13 cellular contexts compared by ENCODE assay signal in genomic region chr11:110453684-110454354, GRCh38. TPM values are rescaled to one million over a fixed set of nuclear protein-coding genes. Genes with fewer than 3 reads are reported as not detected.
DNase-seq lines count a peak whose midpoint lies in the region; ATAC-seq and TF ChIP-seq lines count a peak whose summit lies in the region.
"Had no signal": no experiment of that assay in that cellular context is flagged by ENCODE, and none has a peak within 500 bp of the region (broad histone marks: within the 10 kb centered on the region; RNA-seq: fewer than 3 reads in every experiment).

No MANE protein-coding gene starts in this region.

- H3K9ac ChIP-seq in IMR-90 (ENCODE audit: low read depth, low read length): no peak overlapping the region

- peak overlapping the region; percentile 26 for H2BK5ac ChIP-seq in IMR-90 (ENCODE audit: low read depth, low read length, poor library complexity, severe bottlenecking)

- no peaks in the 10 kb centered on the region for H3K4me1 ChIP-seq in IMR-90 (ENCODE audit: control insufficient read depth, insufficient read depth, low read length)
- H3K4me1 ChIP-seq: SJSA1 had no signal

- intact Hi-C loops in IMR-90 (cut with micrococcal nuclease): no loop called here
- intact Hi-C loops in CD4-positive, alpha-beta T cell (cut with DNase I, micrococcal nuclease): no loop called here
- intact Hi-C loops in Right ventricle myocardium inferior (cut with DNase I): no loop called here

- no peaks in the 10 kb centered on the region for H3K9me3 ChIP-seq in IMR-90 (ENCODE audit: control insufficient read depth, insufficient read depth, low read length)
- H3K9me3 ChIP-seq in CD4-positive, alpha-beta T cell (ENCODE audit: control insufficient read depth, low read length): no peaks in the 10 kb centered on the region
- H3K9me3 ChIP-seq: esophagus squamous epithelium, SJSA1 had no signal

- dilution Hi-C loops in IMR-90 (cut with HindIII; ENCODE audit: low sequenced_read_pairs, unreplicated experiment): no loop called here

- peaks cover 10% of the 10 kb centered on the region; the same call in 1 of the 2 replicates for H3K9me1 ChIP-seq in IMR-90 (ENCODE audit: insufficient read depth, low read length)

- H2AK9ac ChIP-seq in IMR-90 (replicated peaks; ENCODE audit: low read depth, low read length, poor library complexity): no peak overlapping the region

- peak; percentile 19 for DNase-seq in GM13977 (ENCODE audit: low spot score)
- DNase-seq in IMR-90: no peak
- no peak for DNase-seq in CD4-positive, alpha-beta T cell
- DNase-seq in Right ventricle myocardium inferior (ENCODE audit: missing footprints): no peak
- DNase-seq in RWPE1 (ENCODE audit: low spot score): no peak
- no peak for DNase-seq in activated CD4-positive, alpha-beta T cell treated with anti-CD3 and anti-CD28 coated beads for 1 hour
- DNase-seq: esophagus squamous epithelium had no signal

- no peak overlapping the region for H3K4me3 Mint-ChIP-seq in CD4-positive, alpha-beta T cell

- H2BK120ac ChIP-seq in IMR-90 (ENCODE audit: low read depth, low read length): no peak overlapping the region

- H4K20me1 ChIP-seq in IMR-90 (ENCODE audit: insufficient read depth, low read length): no peaks in the 10 kb centered on the region

- CTCF ChIA-PET in IMR-90 (lab: Yijun Ruan, JAX) (no interaction called here), RWPE1 (lab: Yijun Ruan, JAX) (interaction anchor here (0.6 kb wide), 1 partner anchor 1205 kb away, joined by 3 read pairs; no protein-coding TSS in a partner anchor)
- CTCF ChIA-PET in CD4-positive, alpha-beta T cell (lab: Charles Lee): interaction anchor here (1.0 kb wide), 1 partner anchor 238 kb away, joined by 3 read pairs; no protein-coding TSS in a partner anchor

- peaks cover 9 to 19% of the 10 kb centered on the region in 2 experiments; a peak in 3 of 4 replicates for H3K79me1 ChIP-seq in IMR-90 (ENCODE audit: low read depth in 1 of 2, low read length in 2 of 2)

- no peak overlapping the region for H2BK20ac ChIP-seq in IMR-90 (ENCODE audit: low read depth, low read length)

- H3K27me3 Mint-ChIP-seq in CD4-positive, alpha-beta T cell: no peaks in the 10 kb centered on the region
- H3K27me3 Mint-ChIP-seq: IgD-negative memory B cell had no signal

- H3K4ac ChIP-seq in IMR-90 (ENCODE audit: low read depth, low read length): no peak overlapping the region

- peaks cover 49% of the 10 kb centered on the region for H3K4me1 Mint-ChIP-seq in CD4-positive, alpha-beta T cell (ENCODE audit: low read depth)

- H4K91ac ChIP-seq in IMR-90 (ENCODE audit: insufficient read depth, low read depth, low read length): no peak overlapping the region

- peaks cover 54% of the 10 kb centered on the region for H3K36me3 Mint-ChIP-seq in CD4-positive, alpha-beta T cell (ENCODE audit: low read depth)

- no peak overlapping the region for H3K27ac Mint-ChIP-seq in CD4-positive, alpha-beta T cell

- POLR2A ChIA-PET in IMR-90 (lab: Charles Lee; ENCODE audit: unreplicated experiment) (no interaction called here), RWPE1 (lab: Yijun Ruan, JAX; ENCODE audit: low non-redundant PET) (no interaction called here)
- POLR2A ChIA-PET in CD4-positive, alpha-beta T cell (lab: Charles Lee): no interaction called here

- no peak overlapping the region for H3K4me2 ChIP-seq in IMR-90 (ENCODE audit: low read depth, low read length)

- ATAC-seq in GM19372 (IDR thresholded peaks at IDR 0.05; ENCODE audit: low read depth, unreplicated experiment) (peak; percentile 78), HG02870 (IDR thresholded peaks at IDR 0.05; ENCODE audit: unreplicated experiment) (peak; percentile 90), IMR-90 (ENCODE audit: low read depth) (peak; percentile 49; the same call in 1 of the 2 replicates), Right ventricle myocardium inferior (no peak)
- ATAC-seq in CD4-positive, alpha-beta T cell (ENCODE audit: poor library complexity): no peak
- ATAC-seq: left lobe of liver had no signal

- H2BK15ac ChIP-seq in IMR-90 (ENCODE audit: low read depth, low read length): no peak overlapping the region

- no CpG with 5 or more reads among the region's 5 CpGs for WGBS in IMR-90 (ENCODE audit: extremely low coverage in 2 of 2, insufficient read length in 1 of 2), 2 experiments

- no peak overlapping the region for H3K4me3 ChIP-seq in IMR-90 (ENCODE audit: insufficient read depth, low read depth, low read length)
- H3K4me3 ChIP-seq: esophagus squamous epithelium, SJSA1 had no signal

- H2AK5ac ChIP-seq in IMR-90 (ENCODE audit: low read depth, low read length): no peak overlapping the region

- H3K27me3 ChIP-seq in IMR-90 (ENCODE audit: control insufficient read depth, insufficient read depth, low read length): no peaks in the 10 kb centered on the region
- no peaks in the 10 kb centered on the region for H3K27me3 ChIP-seq in CD4-positive, alpha-beta T cell (ENCODE audit: control insufficient read depth, insufficient read depth, low read length)
- H3K27me3 ChIP-seq: esophagus squamous epithelium, SJSA1 had no signal

- H3K36me3 ChIP-seq in IMR-90 (ENCODE audit: control insufficient read depth, insufficient read depth, low read length): peaks cover 1% of the 10 kb centered on the region; the same call in 1 of the 2 replicates
- H3K36me3 ChIP-seq: SJSA1 had no signal

- in situ Hi-C loops in GM13977 (cut with MboI; ENCODE audit: low pct_unique_long_range_greater_than_20kb, low sequenced_read_pairs, unreplicated experiment) (loop anchor here (25.0 kb wide), 1 partner anchor 783 kb away; the partner anchor contains the start of gene POU2AF2), IMR-90 (cut with MboI; ENCODE audit: low sequenced_read_pairs) (loop anchor here (25.0 kb wide), 2 partner anchors 258 to 983 kb away; partner anchors contain the start of gene ARHGAP20)

- no peak for TF ChIP-seq CTCF in GM13977 (IDR thresholded peaks at IDR 0.05; ENCODE audit: extremely low read depth, insufficient read depth, missing control alignments)
- no peak for TF ChIP-seq CTCF in IMR-90 (conservative IDR thresholded peaks at IDR 0.05; ENCODE audit: low read depth, low read length)
- no peak for TF ChIP-seq CTCF in CD4-positive, alpha-beta T cell (IDR thresholded peaks at IDR 0.05)
- no peak for TF ChIP-seq CTCF in RWPE1 (conservative IDR thresholded peaks at IDR 0.05; ENCODE audit: low read depth)

- H3K23ac ChIP-seq in IMR-90 (ENCODE audit: low read depth, low read length): no peak overlapping the region

- H4K5ac ChIP-seq in IMR-90 (ENCODE audit: low read depth, low read length): no peak overlapping the region

- H3K14ac ChIP-seq in IMR-90 (replicated peaks; ENCODE audit: low read depth, low read length): no peak overlapping the region

- TF ChIP-seq RAD21 in IMR-90 (IDR thresholded peaks at IDR 0.05; ENCODE audit: low read length): no peak

- BruUV-seq in IMR-90 (replicated peaks; lab: Mats Ljungman, UMichigan): no TSS peak

- H3K27ac ChIP-seq in IMR-90 (ENCODE audit: insufficient read depth, low read length) (no peak overlapping the region), RWPE1 (no peak overlapping the region)
- H3K27ac ChIP-seq in CD4-positive, alpha-beta T cell (ENCODE audit: low read depth, low read length): no peak overlapping the region
- H3K27ac ChIP-seq: C4-2B, esophagus squamous epithelium, SJSA1 had no signal

- peak overlapping the region; percentile 44; the same call in 1 of the 2 replicates for H3K18ac ChIP-seq in IMR-90 (ENCODE audit: low read depth, low read length)

- no peak overlapping the region for H2AFZ ChIP-seq in IMR-90 (replicated peaks; ENCODE audit: low read length, poor library complexity)

- H4K8ac ChIP-seq in IMR-90 (ENCODE audit: low read depth in 2 of 2, low read length in 2 of 2): no peak overlapping the region

- H3K56ac ChIP-seq in IMR-90 (ENCODE audit: extremely low read depth, insufficient read depth, low read length): no peak overlapping the region

- H3K9me3 Mint-ChIP-seq in CD4-positive, alpha-beta T cell: no peaks in the 10 kb centered on the region
- H3K9me3 Mint-ChIP-seq: IgD-negative memory B cell had no signal

- TF ChIP-seq POLR2A in IMR-90 (IDR thresholded peaks at IDR 0.05; ENCODE audit: low read depth, low read length): no peak

TF ChIP-seq in IMR-90, 13 proteins besides CTCF, POLR2A, EP300 and RAD21 (continues in another document):
- TF ChIP-seq MAZ (IDR thresholded peaks at IDR 0.05; ENCODE audit: borderline replicate concordance, low read depth, low read length) (no peak), CEBPB (IDR thresholded peaks at IDR 0.05; ENCODE audit: low read depth, low read length) (no peak), NFE2L2 (IDR thresholded peaks at IDR 0.05; ENCODE audit: low read depth, low read length) (no peak), RFX5 (IDR thresholded peaks at IDR 0.05; ENCODE audit: low read depth, low read length) (no peak), MXI1 (IDR thresholded peaks at IDR 0.05; ENCODE audit: borderline replicate concordance, low read depth, low read length) (no peak), ELK1 (IDR thresholded peaks at IDR 0.05; ENCODE audit: borderline replicate concordance, low read depth, low read length) (no peak), CHD1 (IDR thresholded peaks at IDR 0.05; ENCODE audit: low read depth, low read length) (no peak), SMC3 (IDR thresholded peaks at IDR 0.05; ENCODE audit: low read depth, low read length) (no peak), RCOR1 (IDR thresholded peaks at IDR 0.05; ENCODE audit: insufficient replicate concordance, low read length) (no peak), FOS (IDR thresholded peaks at IDR 0.05; ENCODE audit: low read depth, low read length) (no peak), BHLHE40 (IDR thresholded peaks at IDR 0.05; ENCODE audit: low read depth, low read length) (no peak), MAFK (IDR thresholded peaks at IDR 0.05; ENCODE audit: low read depth, low read length) (no peak)

RNA-seq across cellular contexts. Expression of gene FDX1, which starts 24.1 kb away (rescaled TPM):
- total RNA-seq in IMR-90 (2012; rRNA removed): 4.3 and 10.6 TPM in 2 replicates
- 4.8 and 5.1 TPM in 2 replicates for polyA plus RNA-seq in IMR-90 (2012; rRNA removed)
- 2.9 and 5.3 TPM in 2 replicates for polyA plus RNA-seq in IMR-90 (2012; cell fraction: cytosol; rRNA removed)
- polyA plus RNA-seq in IMR-90 (2012; cell fraction: nucleus; rRNA removed; ENCODE audit: low replicate concordance): 2.0 and 2.1 TPM in 2 replicates
- total RNA-seq in CD4-positive, alpha-beta T cell: 10 to 100 TPM; 10.2 to 10.6 TPM
- 22.5 TPM for total RNA-seq in Right ventricle myocardium inferior

Comparison
In these comparisons a context has a peak if more than half of its experiments do, and no peak if none do; other contexts are left out.
1. ATAC-seq: peak in GM19372 (single experiment), HG02870 (single experiment) and IMR-90 (single experiment); none in CD4-positive, alpha-beta T cell (single experiment) and Right ventricle myocardium inferior (single experiment).